ENCODE assay signal across 8 cellular contexts in genomic region chr3:45226206-45226915, GRCh38.
DNase-seq lines count a peak whose midpoint lies in the region; ATAC-seq and TF ChIP-seq lines count a peak whose summit lies in the region.

TSS of gene TMEM158 (minus strand) at chr3:45226287. CDS start at chr3:45226027, 260 bp downstream.

- no peaks in the 10 kb centered on the region for H4K20me1 ChIP-seq in KMS-11 (ENCODE audit: insufficient read depth)

- DNase-seq in COLO668 (lab: John Stamatoyannopoulos, UW; ENCODE audit: unreplicated experiment) (peak; percentile 71), WERI-Rb-1 (peak; percentile 85), T47D (ENCODE audit: low read depth in 1 of 2, low spot score in 1 of 2) (peak; percentile 81 to 96), iPS-NIHi7 (ENCODE audit: extremely low spot score) (peak; percentile 96), cortex of kidney (lab: John Stamatoyannopoulos, UW) (no peak)

- in situ Hi-C loops in T47D (cut with HindIII; ENCODE audit: low pct_unique_long_range_greater_than_20kb, low sequenced_read_pairs): no loop called here

- peak within 1 kb of the TSS; percentile 42; the same call in 1 of the 2 replicates for H3K4me2 ChIP-seq in KMS-11

- no peaks in the 10 kb centered on the region for H3K36me3 ChIP-seq in KMS-11 (ENCODE audit: insufficient read depth)
- H3K36me3 ChIP-seq in WERI-Rb-1: no peaks in the 10 kb centered on the region

- H3K79me2 ChIP-seq in KMS-11 (ENCODE audit: insufficient read depth, low read depth): no peaks in the 10 kb centered on the region

- TF ChIP-seq CTCF in KMS-11 (conservative IDR thresholded peaks at IDR 0.05; ENCODE audit: low read depth, low read length): no peak
- TF ChIP-seq CTCF in WERI-Rb-1 (IDR thresholded peaks at IDR 0.05; ENCODE audit: low read depth, low read length): no peak

- H3K4me3 ChIP-seq in KMS-11 (IDR thresholded peaks at IDR 0.05; ENCODE audit: insufficient read depth, low read depth, low read length) (no peak within 1 kb of the TSS), WERI-Rb-1 (ENCODE audit: low read depth, low read length) (peak within 1 kb of the TSS; percentile 46), skin epidermis (peak within 1 kb of the TSS; percentile 36 to 57 (median 47))

- H3K27me3 ChIP-seq in KMS-11 (ENCODE audit: insufficient read depth, low read depth) (no peaks in the 10 kb centered on the region; the same call in 1 of the 2 replicates), WERI-Rb-1 (ENCODE audit: insufficient read depth, low read depth, severe bottlenecking) (peaks cover 11% of the 10 kb centered on the region)

- no peak within 1 kb of the TSS for H3K9ac ChIP-seq in KMS-11

- peak; percentile 63 for ATAC-seq in GM21447 (IDR thresholded peaks at IDR 0.05; ENCODE audit: unreplicated experiment)

- H3K4me1 ChIP-seq in KMS-11 (ENCODE audit: low read depth, poor library complexity, severe bottlenecking): no peaks in the 10 kb centered on the region

- peak within 1 kb of the TSS; percentile 38; the same call in 1 of the 2 replicates for H2AFZ ChIP-seq in KMS-11 (ENCODE audit: low read depth)

- H3K9me3 ChIP-seq in WERI-Rb-1 (ENCODE audit: severe bottlenecking): no peaks in the 10 kb centered on the region

- H3K27ac ChIP-seq in KMS-11 (no peak within 1 kb of the TSS), WERI-Rb-1 (no peak within 1 kb of the TSS), skin epidermis (peak within 1 kb of the TSS in 6 of 21 experiments; percentile 18 to 70 (median 48))
